ENCODE assay signal across 8 cellular contexts in genomic region chr1:54996359-54996868, GRCh38. TPM values are rescaled to one million over a fixed set of nuclear protein-coding genes. Genes with fewer than 3 reads are reported as not detected.
DNase-seq lines count a peak whose midpoint lies in the region; ATAC-seq and TF ChIP-seq lines count a peak whose summit lies in the region.

No MANE protein-coding gene starts in this region.

- H3K9me3 Mint-ChIP-seq in CD4-positive, CD25-positive, alpha-beta regulatory T cell = peaks cover 0 to 5% (median 0%) of the 10 kb centered on the region in 7 donors
- H3K9me3 Mint-ChIP-seq in T-cell = no peaks in the 10 kb centered on the region
- no peaks in the 10 kb centered on the region for H3K9me3 Mint-ChIP-seq in activated naive CD8-positive, alpha-beta T cell treated with anti-CD3 and anti-CD28 coated beads, Interleukin-2, amount 10 ng/mL, durations not matched to agents 7 days and 5 days

- peaks cover 0 to 27% (median 15%) of the 10 kb centered on the region in 4 donors for H3K4me1 Mint-ChIP-seq in CD4-positive, CD25-positive, alpha-beta regulatory T cell
- H3K4me1 Mint-ChIP-seq in T-cell = peaks cover 24 to 26% (median 25%) of the 10 kb centered on the region in 3 donors
- H3K4me1 Mint-ChIP-seq in activated naive CD8-positive, alpha-beta T cell treated with anti-CD3 and anti-CD28 coated beads, Interleukin-2, amount 10 ng/mL, durations not matched to agents 7 days and 5 days = peaks cover 26% of the 10 kb centered on the region

- CTCF ChIA-PET in T-cell (lab: Charles Lee) = interaction anchor here (0.6 to 3.0 kb wide), 13 partner anchors 12 to 1117 kb away, joined by 3 to 38 read pairs (median 4); no protein-coding TSS in a partner anchor

- intact Hi-C loops in left cardiac atrium (cut with DNase I) = loop anchor here in 1 of 2 donors (2.0 kb wide), 1 partner anchor 42 kb away; no protein-coding TSS in a partner anchor
- intact Hi-C loops in sigmoid colon (cut with DNase I) = loop anchor here (1.0 kb wide), 1 partner anchor 46 kb away; no protein-coding TSS in a partner anchor

- H3K36me3 Mint-ChIP-seq in CD4-positive, CD25-positive, alpha-beta regulatory T cell = no peaks in the 10 kb centered on the region
- H3K36me3 Mint-ChIP-seq in T-cell = no peaks in the 10 kb centered on the region
- no peaks in the 10 kb centered on the region for H3K36me3 Mint-ChIP-seq in activated naive CD8-positive, alpha-beta T cell treated with anti-CD3 and anti-CD28 coated beads, Interleukin-2, amount 10 ng/mL, durations not matched to agents 7 days and 5 days

- TF ChIP-seq CTCF in sigmoid colon (IDR thresholded peaks at IDR 0.05) = peak; percentile 31 to 75 (median 68)

- ATAC-seq in CD4-positive, CD25-positive, alpha-beta regulatory T cell (ENCODE audit: low read depth in 2 of 2) = peak; percentile 61
- ATAC-seq in GM21390 (IDR thresholded peaks at IDR 0.05; ENCODE audit: unreplicated experiment) = peak; percentile 89
- peak; percentile 76 to 88 (median 82) for ATAC-seq in T-cell (replicated peaks in 1 of 4)
- peak; percentile 73 for ATAC-seq in activated naive CD8-positive, alpha-beta T cell treated with anti-CD3 and anti-CD28 coated beads, Interleukin-2, amount 10 ng/mL, durations not matched to agents 7 days and 5 days (ENCODE audit: low read depth)
- ATAC-seq in left cardiac atrium = peak; percentile 81 to 85

- peaks cover 46% of the 10 kb centered on the region for H3K27me3 Mint-ChIP-seq in CD4-positive, CD25-positive, alpha-beta regulatory T cell
- peaks cover 29 to 44% of the 10 kb centered on the region in 2 donors for H3K27me3 Mint-ChIP-seq in T-cell
- peaks cover 44% of the 10 kb centered on the region for H3K27me3 Mint-ChIP-seq in activated naive CD8-positive, alpha-beta T cell treated with anti-CD3 and anti-CD28 coated beads, Interleukin-2, amount 10 ng/mL, durations not matched to agents 7 days and 5 days

- H3K27me3 ChIP-seq in CD4-positive, CD25-positive, alpha-beta regulatory T cell (ENCODE audit: control insufficient read depth, insufficient read depth, low read length) = peaks cover 11% of the 10 kb centered on the region
- H3K27me3 ChIP-seq in sigmoid colon = peaks cover 4 to 48% (median 18%) of the 10 kb centered on the region in 3 donors

- H3K36me3 ChIP-seq in CD4-positive, CD25-positive, alpha-beta regulatory T cell (ENCODE audit: control insufficient read depth, insufficient read depth, low read length) = no peaks in the 10 kb centered on the region
- H3K36me3 ChIP-seq in sigmoid colon = no peaks in the 10 kb centered on the region

- H3K4me3 Mint-ChIP-seq in CD4-positive, CD25-positive, alpha-beta regulatory T cell = peak overlapping the region in 3 of 4 donors; percentile 43 to 76 (median 63)
- H3K4me3 Mint-ChIP-seq in T-cell = peak overlapping the region; percentile 49 to 71 (median 60)
- peak overlapping the region; percentile 62 for H3K4me3 Mint-ChIP-seq in activated naive CD8-positive, alpha-beta T cell treated with anti-CD3 and anti-CD28 coated beads, Interleukin-2, amount 10 ng/mL, durations not matched to agents 7 days and 5 days

- H3K27ac Mint-ChIP-seq in CD4-positive, CD25-positive, alpha-beta regulatory T cell = peak overlapping the region in 2 of 3 donors; percentile 46 to 79
- H3K27ac Mint-ChIP-seq in T-cell = peak overlapping the region; percentile 39 to 45
- peak overlapping the region; percentile 79 for H3K27ac Mint-ChIP-seq in activated naive CD8-positive, alpha-beta T cell treated with anti-CD3 and anti-CD28 coated beads, Interleukin-2, amount 10 ng/mL, durations not matched to agents 7 days and 5 days

- H3K4me3 ChIP-seq in CD4-positive, CD25-positive, alpha-beta regulatory T cell (ENCODE audit: low read depth, low read length) = no peak overlapping the region
- H3K4me3 ChIP-seq in sigmoid colon = no peak overlapping the region

- POLR2A ChIA-PET in T-cell (lab: Charles Lee) = no interaction called here
- POLR2A ChIA-PET in activated naive CD8-positive, alpha-beta T cell treated with anti-CD3 and anti-CD28 coated beads, Interleukin-2, amount 10 ng/mL, durations not matched to agents 7 days and 5 days (lab: Charles Lee) = interaction anchor here (0.5 to 1.6 kb wide), 4 partner anchors 46 to 52 kb away, joined by 4 to 12 read pairs (median 5); no protein-coding TSS in a partner anchor

- TF ChIP-seq EP300 in sigmoid colon (IDR thresholded peaks at IDR 0.05) = no peak

- H3K9me3 ChIP-seq in CD4-positive, CD25-positive, alpha-beta regulatory T cell (ENCODE audit: control insufficient read depth in 2 of 2, low read length in 2 of 2) = no peaks in the 10 kb centered on the region
- H3K9me3 ChIP-seq in sigmoid colon = no peaks in the 10 kb centered on the region

- DNase-seq in CD4-positive, CD25-positive, alpha-beta regulatory T cell = peak; percentile 39 to 76 (median 63)
- DNase-seq in LoVo (ENCODE audit: low spot score) = peak; percentile 76
- peak; percentile 45 to 78 (median 69) for DNase-seq in T-cell
- peak; percentile 90 for DNase-seq in activated naive CD8-positive, alpha-beta T cell treated with anti-CD3 and anti-CD28 coated beads, Interleukin-2, amount 10 ng/mL, durations not matched to agents 7 days and 5 days
- DNase-seq in left cardiac atrium = peak; percentile 78
- DNase-seq in sigmoid colon = peak; percentile 78
- no peak for DNase-seq in DMS79 treated with DMSO at 0.1 percent for 48 hours (lab: John Stamatoyannopoulos, UW)

- whole genome bisulfite sequencing in sigmoid colon, 2 donors = 2 to 5% methylated on average over 23 of the region's 23 CpGs

- TF ChIP-seq POLR2A in sigmoid colon (IDR thresholded peaks at IDR 0.05) = no peak

- no peak overlapping the region for H3K27ac ChIP-seq in CD4-positive, CD25-positive, alpha-beta regulatory T cell (ENCODE audit: insufficient read depth, low read length, poor library complexity, severe bottlenecking)
- no peak overlapping the region for H3K27ac ChIP-seq in sigmoid colon

- H3K4me1 ChIP-seq in CD4-positive, CD25-positive, alpha-beta regulatory T cell (ENCODE audit: control insufficient read depth, insufficient read depth, low read length, poor library complexity, severe bottlenecking) = peaks cover 13% of the 10 kb centered on the region
- H3K4me1 ChIP-seq in sigmoid colon = peaks cover 0 to 11% (median 9%) of the 10 kb centered on the region in 4 donors

RNA-seq across cellular contexts. Expression of gene BSND, which starts 2.3 kb away (rescaled TPM):
- not detected for total RNA-seq in CD4-positive, CD25-positive, alpha-beta regulatory T cell
- polyA plus RNA-seq in CD4-positive, CD25-positive, alpha-beta regulatory T cell = not detected
- total RNA-seq in T-cell (not detected), left cardiac atrium (not detected), sigmoid colon (not detected)
- total RNA-seq in activated naive CD8-positive, alpha-beta T cell treated with anti-CD3 and anti-CD28 coated beads, Interleukin-2, amount 10 ng/mL, durations not matched to agents 7 days and 5 days = not detected
- not detected for polyA plus RNA-seq in sigmoid colon

RNA-seq across cellular contexts. Expression of gene TMEM61, which starts 16.0 kb away (rescaled TPM):
- total RNA-seq in CD4-positive, CD25-positive, alpha-beta regulatory T cell = not detected
- not detected for polyA plus RNA-seq in CD4-positive, CD25-positive, alpha-beta regulatory T cell
- total RNA-seq in T-cell = not detected
- not detected for total RNA-seq in activated naive CD8-positive, alpha-beta T cell treated with anti-CD3 and anti-CD28 coated beads, Interleukin-2, amount 10 ng/mL, durations not matched to agents 7 days and 5 days
- total RNA-seq in left cardiac atrium = under 1 TPM; 0.24 to 0.27 TPM
- total RNA-seq in sigmoid colon = under 1 TPM in 2 of 4 donors, not detected in 2; 0.41 to 0.83 TPM
- polyA plus RNA-seq in sigmoid colon = 10 to 100 TPM; 12.6 to 15.3 (median 14.9) TPM

RNA-seq across cellular contexts. Expression of gene PCSK9, which starts 42.9 kb away (rescaled TPM):
- not detected for total RNA-seq in CD4-positive, CD25-positive, alpha-beta regulatory T cell
- not detected for polyA plus RNA-seq in CD4-positive, CD25-positive, alpha-beta regulatory T cell
- total RNA-seq in T-cell = under 1 TPM in 3 of 5 donors, not detected in 2; 0.30 to 0.38 (median 0.35) TPM
- not detected for total RNA-seq in activated naive CD8-positive, alpha-beta T cell treated with anti-CD3 and anti-CD28 coated beads, Interleukin-2, amount 10 ng/mL, durations not matched to agents 7 days and 5 days
- total RNA-seq in left cardiac atrium = under 1 TPM in 1 of 2 donors, not detected in 1; 0.13 TPM
- total RNA-seq in sigmoid colon = under 1 TPM in 1 of 4 donors, not detected in 3; 0.28 TPM
- polyA plus RNA-seq in sigmoid colon = 10 to 100 TPM in 1 of 3 donors, 1 to 10 TPM in 2; 1.2 to 41.9 (median 5.5) TPM
